ENCODE assay signal across 18 cellular contexts in the genomic region with DNA sequence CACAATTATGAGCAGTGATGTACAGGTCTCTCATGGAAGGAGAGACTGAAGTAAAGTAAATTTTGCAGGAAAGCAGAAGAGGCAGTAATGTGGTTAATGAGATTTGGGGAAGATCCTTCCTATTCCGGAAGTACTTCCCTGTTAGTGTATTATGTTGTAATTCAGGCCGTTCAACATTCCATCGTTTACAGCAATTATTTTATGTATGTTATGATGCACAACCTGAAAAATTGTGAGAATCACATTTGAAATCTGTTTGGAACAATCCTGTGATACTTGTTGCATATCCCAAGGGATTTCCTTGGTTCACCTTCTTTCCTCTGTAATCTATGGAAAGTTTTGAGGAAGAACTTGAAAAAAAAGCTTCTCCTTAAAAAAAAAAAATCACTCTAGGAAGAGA.
"Had no signal": no experiment of that assay in that cellular context is flagged by ENCODE, and none has a peak within 500 bp of the region (broad histone marks: within the 10 kb centered on the region; RNA-seq: fewer than 3 reads in every experiment).

No MANE protein-coding gene starts in this region.

- H3K9me3 Mint-ChIP-seq: dendritic cell treated with granulocyte-macrophage colony-stimulating factor and Interleukin-4, amounts not matched to agents 40 ng/mL and 50 ng/mL, for 4 days; endodermal cell had no signal

- H3K27ac ChIP-seq: coronary artery, dorsolateral prefrontal cortex, epithelial cell of prostate, esophagus muscularis mucosa, esophagus squamous epithelium, foreskin keratinocyte, gastrocnemius medialis, gastroesophageal sphincter, heart left ventricle, heart right ventricle, hepatocyte had no signal

- H3K27me3 Mint-ChIP-seq: dendritic cell treated with granulocyte-macrophage colony-stimulating factor and Interleukin-4, amounts not matched to agents 40 ng/mL and 50 ng/mL, for 4 days; effector memory CD8-positive, alpha-beta T cell had no signal

- H3K79me2 ChIP-seq: hepatocyte had no signal

- H3K4me2 ChIP-seq: hepatocyte had no signal

- DNase-seq: cortex of kidney; effector CD4-positive, alpha-beta T cell; effector CD8-positive, alpha-beta T cell; effector memory CD4-positive, alpha-beta T cell; effector memory CD8-positive, alpha-beta T cell; esophagus squamous epithelium; foreskin keratinocyte; gastrocnemius medialis; heart left ventricle; heart right ventricle had no signal

- H3K36me3 ChIP-seq: esophagus muscularis mucosa, esophagus squamous epithelium, gastrocnemius medialis, gastroesophageal sphincter, heart left ventricle, heart right ventricle had no signal

- H3K4me3 Mint-ChIP-seq: dendritic cell treated with granulocyte-macrophage colony-stimulating factor and Interleukin-4, amounts not matched to agents 40 ng/mL and 50 ng/mL, for 4 days; effector memory CD8-positive, alpha-beta T cell; endodermal cell had no signal

- H3K27me3 ChIP-seq: dorsolateral prefrontal cortex, esophagus muscularis mucosa, esophagus squamous epithelium, foreskin keratinocyte, gastrocnemius medialis, gastroesophageal sphincter, heart left ventricle, heart right ventricle, hepatocyte had no signal

- H3K4me1 Mint-ChIP-seq: endodermal cell had no signal

- H3K4me1 ChIP-seq: esophagus muscularis mucosa, esophagus squamous epithelium, foreskin keratinocyte, gastrocnemius medialis, gastroesophageal sphincter, heart left ventricle, heart right ventricle had no signal

- H3K4me3 ChIP-seq: coronary artery, dorsolateral prefrontal cortex, esophagus muscularis mucosa, esophagus squamous epithelium, gastrocnemius medialis, gastroesophageal sphincter, heart left ventricle, heart right ventricle, hepatocyte had no signal

- H3K9me3 ChIP-seq: esophagus muscularis mucosa, esophagus squamous epithelium, gastrocnemius medialis, gastroesophageal sphincter, heart left ventricle, heart right ventricle had no signal

- H3K27ac Mint-ChIP-seq: dendritic cell treated with granulocyte-macrophage colony-stimulating factor and Interleukin-4, amounts not matched to agents 40 ng/mL and 50 ng/mL, for 4 days; effector memory CD8-positive, alpha-beta T cell; endodermal cell had no signal

- H2AFZ ChIP-seq: hepatocyte had no signal
